ENCODE assay signal across 16 cellular contexts in the genomic region with DNA sequence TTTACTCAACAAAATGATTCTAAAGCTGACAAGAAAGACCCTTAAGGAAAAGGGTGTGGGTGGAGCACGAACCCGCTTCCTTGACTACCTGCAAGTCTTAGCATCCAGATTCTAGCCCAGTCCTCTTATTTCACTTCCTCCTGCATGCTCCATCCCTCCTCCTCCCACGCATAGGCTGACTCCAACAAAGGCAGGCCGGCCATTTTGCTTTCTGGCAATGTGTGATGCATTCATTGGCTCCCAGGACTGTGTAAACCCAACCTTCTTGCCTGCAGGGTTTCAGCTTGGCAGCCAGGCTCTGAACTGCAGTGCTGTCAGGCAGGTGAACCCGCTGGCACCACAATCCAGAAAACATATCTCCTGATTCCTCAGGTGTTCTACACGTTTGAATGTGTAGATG. TPM values are rescaled to one million over a fixed set of nuclear protein-coding genes. Genes with fewer than 3 reads are reported as not detected.
DNase-seq lines count a peak whose midpoint lies in the region; ATAC-seq and TF ChIP-seq lines count a peak whose summit lies in the region.
"Had no signal": no experiment of that assay in that cellular context is flagged by ENCODE, and none has a peak within 500 bp of the region (broad histone marks: within the 10 kb centered on the region; RNA-seq: fewer than 3 reads in every experiment).

No MANE protein-coding gene starts in this region.

- H3K27ac ChIP-seq in H9 (ENCODE audit: insufficient read length, low read depth, low read length): no peak overlapping the region
- no peak overlapping the region for H3K27ac ChIP-seq in endodermal cell (ENCODE audit: low read depth, low read length)
- no peak overlapping the region for H3K27ac ChIP-seq in mesendoderm (ENCODE audit: low read depth, low read length)
- H3K27ac ChIP-seq in CD4-positive, alpha-beta T cell (ENCODE audit: low read depth, low read length): no peak overlapping the region
- H3K27ac ChIP-seq: Peyer's patch had no signal

- no peak overlapping the region for H3T11ph ChIP-seq in H9 (ENCODE audit: low read length)

- peaks cover 20 to 25% of the 10 kb centered on the region in 2 experiments for H3K4me1 Mint-ChIP-seq in H9
- peaks cover 48% of the 10 kb centered on the region for H3K4me1 Mint-ChIP-seq in endodermal cell
- H3K4me1 Mint-ChIP-seq in CD4-positive, alpha-beta T cell (ENCODE audit: low read depth): no peaks in the 10 kb centered on the region

- no peaks in the 10 kb centered on the region; the same call in none of the 2 replicates for H3K27me3 Mint-ChIP-seq in H9 (ENCODE audit: low read depth)
- H3K27me3 Mint-ChIP-seq in endodermal cell (ENCODE audit: insufficient read depth): no peaks in the 10 kb centered on the region
- no peaks in the 10 kb centered on the region for H3K27me3 Mint-ChIP-seq in CD4-positive, alpha-beta T cell

- no peak overlapping the region for H2BK120ac ChIP-seq in H9 (ENCODE audit: low read depth, low read length, poor library complexity, severe bottlenecking)
- H2BK120ac ChIP-seq in mesendoderm (ENCODE audit: low read depth, low read length): no peak overlapping the region

- H3K18ac ChIP-seq in H9 (ENCODE audit: insufficient read length, low read depth, low read length): no peak overlapping the region
- H3K18ac ChIP-seq in mesendoderm (ENCODE audit: low read length): no peak overlapping the region

- CTCF ChIA-PET in CD4-positive, alpha-beta T cell (lab: Charles Lee): no interaction called here

- no peak overlapping the region for H2BK20ac ChIP-seq in H9 (ENCODE audit: low read depth, low read length, poor library complexity, severe bottlenecking)

- no peaks in the 10 kb centered on the region for H3K36me3 ChIP-seq in endodermal cell (ENCODE audit: control insufficient read depth, insufficient read depth, low read length)
- no peaks in the 10 kb centered on the region for H3K36me3 ChIP-seq in mesendoderm (ENCODE audit: control insufficient read depth, insufficient read depth, low read length)
- H3K36me3 ChIP-seq: Peyer's patch had no signal

- POLR2A ChIA-PET in CD4-positive, alpha-beta T cell (lab: Charles Lee): no interaction called here

- H3K27ac Mint-ChIP-seq in H9 (no peak overlapping the region; a peak in 1 of 7 replicates), endodermal cell (peak overlapping the region; percentile 23)
- no peak overlapping the region for H3K27ac Mint-ChIP-seq in CD4-positive, alpha-beta T cell

- H2BK15ac ChIP-seq in H9 (ENCODE audit: low read depth, low read length): no peak overlapping the region
- no peak overlapping the region for H2BK15ac ChIP-seq in mesendoderm (replicated peaks; ENCODE audit: low read depth)

- H3K4ac ChIP-seq in H9 (ENCODE audit: low read depth, low read length) (no peak overlapping the region), mesendoderm (ENCODE audit: low read depth, low read length) (no peak overlapping the region)

- no peaks in the 10 kb centered on the region for H3K79me2 ChIP-seq in H9 (ENCODE audit: insufficient read depth, low read length)
- H3K79me2 ChIP-seq in mesendoderm (ENCODE audit: control insufficient read depth, insufficient read depth, low read length): no peaks in the 10 kb centered on the region

- H3K4me3 ChIP-seq in endodermal cell (ENCODE audit: low read length) (no peak overlapping the region), mesendoderm (ENCODE audit: low read length) (no peak overlapping the region)
- H3K4me3 ChIP-seq: Peyer's patch had no signal

- H3K9me3 ChIP-seq in H9 (ENCODE audit: control insufficient read depth, low read depth, low read length) (no peaks in the 10 kb centered on the region), endodermal cell (ENCODE audit: control insufficient read depth, low read length) (no peaks in the 10 kb centered on the region)
- no peaks in the 10 kb centered on the region for H3K9me3 ChIP-seq in CD4-positive, alpha-beta T cell (ENCODE audit: control insufficient read depth, low read length)
- H3K9me3 ChIP-seq: Peyer's patch had no signal

- no peaks in the 10 kb centered on the region for H4K20me1 ChIP-seq in H9 (ENCODE audit: control insufficient read depth, insufficient read depth, insufficient read length)

- peak; percentile 36 for DNase-seq in H9
- peak; percentile 18 for DNase-seq in OCI-M1 (lab: John Stamatoyannopoulos, UW)
- no peak for DNase-seq in endodermal cell
- peak; percentile 19 for DNase-seq in mesendoderm
- DNase-seq in activated T-cell treated with anti-CD3 and anti-CD28 coated beads for 4 hours: no peak
- no peak for DNase-seq in CD4-positive, alpha-beta T cell
- DNase-seq: DMS79, NCI-H1048, NCI-H146, NCI-H2107, Peyer's patch, Right ventricle myocardium superior had no signal

- H3K27me3 ChIP-seq in H9 (ENCODE audit: insufficient read depth, low read length): no peaks in the 10 kb centered on the region
- no peaks in the 10 kb centered on the region for H3K27me3 ChIP-seq in endodermal cell (ENCODE audit: control insufficient read depth, insufficient read depth, low read length, poor library complexity, severe bottlenecking)
- no peaks in the 10 kb centered on the region for H3K27me3 ChIP-seq in mesendoderm (ENCODE audit: insufficient read depth, low read length, poor library complexity)
- H3K27me3 ChIP-seq in CD4-positive, alpha-beta T cell (ENCODE audit: control insufficient read depth, insufficient read depth, low read length): no peaks in the 10 kb centered on the region
- H3K27me3 ChIP-seq: Peyer's patch had no signal

- ATAC-seq in GM21381 (IDR thresholded peaks at IDR 0.05; ENCODE audit: unreplicated experiment) (no peak), GM21737 (IDR thresholded peaks at IDR 0.05; ENCODE audit: unreplicated experiment) (no peak)
- no peak for ATAC-seq in CD4-positive, alpha-beta T cell (ENCODE audit: poor library complexity)
- ATAC-seq: HepG2, SK-N-SH treated with all-trans-retinoic acid at 6 μM for 48 hours had no signal

- TF ChIP-seq CTCF in H9 (conservative IDR thresholded peaks at IDR 0.05) (no peak), endodermal cell (conservative IDR thresholded peaks at IDR 0.05) (no peak)
- TF ChIP-seq CTCF in CD4-positive, alpha-beta T cell (IDR thresholded peaks at IDR 0.05): no peak

- intact Hi-C loops in CD4-positive, alpha-beta T cell (cut with DNase I, micrococcal nuclease): no loop called here

- H3K23ac ChIP-seq in H9 (ENCODE audit: insufficient read length, low read depth, low read length): no peak overlapping the region
- no peak overlapping the region for H3K23ac ChIP-seq in mesendoderm (ENCODE audit: low read length)

- H2AFZ ChIP-seq in H9 (ENCODE audit: low read length): no peak overlapping the region

- H4K8ac ChIP-seq in H9 (replicated peaks; ENCODE audit: insufficient read length, low read depth, low read length) (no peak overlapping the region), mesendoderm (ENCODE audit: low read depth, low read length) (no peak overlapping the region)

- H3K4me2 ChIP-seq in H9 (ENCODE audit: insufficient read depth, insufficient read length, low read length) (no peak overlapping the region), mesendoderm (ENCODE audit: low read length) (no peak overlapping the region)

- H3K14ac ChIP-seq in H9 (ENCODE audit: insufficient read depth, low read length): no peak overlapping the region

- H3K23me2 ChIP-seq in H9 (ENCODE audit: insufficient read length, low read depth, low read length, poor library complexity, severe bottlenecking): no peaks in the 10 kb centered on the region

- H4K91ac ChIP-seq in H9 (ENCODE audit: insufficient read length, low read depth, low read length): no peak overlapping the region

- H3K56ac ChIP-seq in H9 (ENCODE audit: insufficient read length, low read depth, low read length): no peak overlapping the region
- H3K56ac ChIP-seq in mesendoderm (ENCODE audit: low read length): no peak overlapping the region

- H4K5ac ChIP-seq in H9 (ENCODE audit: insufficient read length, low read depth, low read length) (no peak overlapping the region), mesendoderm (ENCODE audit: low read length) (no peak overlapping the region)

- no peaks in the 10 kb centered on the region for H3K36me3 Mint-ChIP-seq in H9 (ENCODE audit: insufficient read depth in 1 of 3, low read depth in 3 of 3)
- no peaks in the 10 kb centered on the region for H3K36me3 Mint-ChIP-seq in endodermal cell (ENCODE audit: low read depth)
- H3K36me3 Mint-ChIP-seq in CD4-positive, alpha-beta T cell (ENCODE audit: low read depth): no peaks in the 10 kb centered on the region

- no peak overlapping the region for H2BK12ac ChIP-seq in H9 (ENCODE audit: insufficient read length, low read depth, low read length)

- H3K4me3 Mint-ChIP-seq in H9 (no peak overlapping the region), endodermal cell (no peak overlapping the region)
- H3K4me3 Mint-ChIP-seq in CD4-positive, alpha-beta T cell: no peak overlapping the region

- H2AK5ac ChIP-seq in H9 (ENCODE audit: insufficient read length, low read length): no peak overlapping the region
- no peak overlapping the region for H2AK5ac ChIP-seq in mesendoderm (ENCODE audit: low read length)

- H3K4me1 ChIP-seq in H9 (ENCODE audit: insufficient read depth, low read length): no peaks in the 10 kb centered on the region; the same call in 1 of the 2 replicates
- peaks cover 4% of the 10 kb centered on the region for H3K4me1 ChIP-seq in endodermal cell (ENCODE audit: control insufficient read depth, insufficient read depth, low read length)
- H3K4me1 ChIP-seq in mesendoderm (ENCODE audit: control insufficient read depth, low read depth, low read length): no peaks in the 10 kb centered on the region
- H3K4me1 ChIP-seq: Peyer's patch had no signal

- H3K9me3 Mint-ChIP-seq in H9 (no peaks in the 10 kb centered on the region), endodermal cell (no peaks in the 10 kb centered on the region)
- H3K9me3 Mint-ChIP-seq in CD4-positive, alpha-beta T cell: no peaks in the 10 kb centered on the region

- WGBS in H9 (ENCODE audit: extremely low coverage, insufficient read length, low lambda C conversion rate): no CpG with 5 or more reads among the region's 6 CpGs
- 96% methylated on average over 5 of the region's 6 CpGs; no CpG with 5 or more reads in 1 of the 2 experiments for WGBS in endodermal cell (ENCODE audit: insufficient coverage in 1 of 2, insufficient read length in 1 of 2), 2 experiments
- WGBS in mesendoderm (ENCODE audit: extremely low coverage, insufficient coverage, low lambda C conversion rate): no CpG with 5 or more reads among the region's 6 CpGs

- H3K9ac ChIP-seq in H9 (ENCODE audit: extremely low read depth, insufficient read length, low read length) (no peak overlapping the region), endodermal cell (ENCODE audit: extremely low read depth, low read length, poor library complexity, severe bottlenecking) (no peak overlapping the region), mesendoderm (ENCODE audit: low read length) (no peak overlapping the region)

- no peak overlapping the region for H2BK5ac ChIP-seq in H9 (ENCODE audit: insufficient read length, low read length)
- H2BK5ac ChIP-seq in mesendoderm (ENCODE audit: low read length): no peak overlapping the region

- H3K79me1 ChIP-seq in H9 (ENCODE audit: insufficient read depth, low read depth, low read length, poor library complexity, severe bottlenecking): no peaks in the 10 kb centered on the region
- no peaks in the 10 kb centered on the region for H3K79me1 ChIP-seq in mesendoderm (ENCODE audit: low read length)

RNA-seq across cellular contexts. Expression of gene RTL9, which starts 39.3 kb away (rescaled TPM):
- total RNA-seq in H9 (2021) (0.04 and 0.13 TPM in 2 replicates), endodermal cell (under 1 TPM; 0.29 TPM)
- polyA plus RNA-seq in endodermal cell (2013, experiment 1 of 2): 0.68 TPM
- polyA plus RNA-seq in endodermal cell (2013, experiment 2 of 2): 0.41 TPM
- polyA plus RNA-seq in mesendoderm (2013, experiment 1 of 2): 0.04 TPM
- 0.04 TPM for polyA plus RNA-seq in mesendoderm (2013, experiment 2 of 2)
- total RNA-seq in CD4-positive, alpha-beta T cell: not detected
- total RNA-seq: Peyer's patch had no signal

Comparison
In these comparisons a context has a peak if more than half of its experiments do, and no peak if none do; other contexts are left out.
1. DNase-seq: peak in H9 (single experiment), OCI-M1 (single experiment) and mesendoderm (single experiment); none in endodermal cell (single experiment), activated T-cell treated with anti-CD3 and anti-CD28 coated beads for 4 hours (single experiment) and CD4-positive, alpha-beta T cell (0 of 10).